In the genomic region with DNA sequence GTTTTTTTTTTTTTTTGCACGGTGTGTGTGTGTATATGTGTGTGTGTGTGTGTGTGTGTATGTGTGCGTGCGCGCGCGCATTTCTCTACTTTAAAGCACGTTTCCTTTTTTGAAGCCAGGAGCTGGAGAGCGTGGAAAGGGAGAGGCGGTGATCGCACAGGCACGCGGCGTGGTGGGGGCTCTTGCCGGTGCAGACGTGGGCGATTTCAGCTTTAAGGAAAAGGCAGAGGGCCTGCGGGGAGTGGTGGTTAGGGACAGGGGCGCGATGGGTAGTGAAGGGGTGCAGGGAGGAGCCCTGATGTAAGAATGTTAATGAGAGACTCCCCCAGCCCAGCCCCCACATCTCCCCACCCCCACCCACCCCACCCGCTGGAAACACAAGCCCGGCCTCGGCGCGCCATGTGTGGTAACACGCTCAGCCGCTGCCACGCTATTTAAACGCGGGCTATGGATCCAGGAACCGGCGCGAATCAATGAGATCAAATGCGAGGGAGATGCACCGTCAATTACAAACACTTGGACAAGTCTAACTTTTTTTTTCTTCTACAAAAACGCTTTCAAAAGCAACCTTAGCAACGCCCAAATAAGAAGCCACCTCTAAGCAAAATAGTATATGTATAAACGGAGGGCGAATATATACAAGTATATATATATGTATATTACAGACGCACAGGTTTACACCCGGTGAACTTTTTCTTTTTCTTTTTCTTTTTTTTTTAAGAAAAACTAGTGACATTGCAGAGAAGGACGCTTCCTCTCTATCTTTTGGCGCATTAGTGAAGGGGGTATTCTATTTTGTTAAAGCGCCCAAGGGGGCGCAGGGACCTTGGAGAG, we compare ENCODE assay signal across 8 cellular contexts. TPM values are rescaled to one million over a fixed set of nuclear protein-coding genes. Genes with fewer than 3 reads are reported as not detected.
DNase-seq lines count a peak whose midpoint lies in the region; ATAC-seq and TF ChIP-seq lines count a peak whose summit lies in the region.

A gene with protein sequence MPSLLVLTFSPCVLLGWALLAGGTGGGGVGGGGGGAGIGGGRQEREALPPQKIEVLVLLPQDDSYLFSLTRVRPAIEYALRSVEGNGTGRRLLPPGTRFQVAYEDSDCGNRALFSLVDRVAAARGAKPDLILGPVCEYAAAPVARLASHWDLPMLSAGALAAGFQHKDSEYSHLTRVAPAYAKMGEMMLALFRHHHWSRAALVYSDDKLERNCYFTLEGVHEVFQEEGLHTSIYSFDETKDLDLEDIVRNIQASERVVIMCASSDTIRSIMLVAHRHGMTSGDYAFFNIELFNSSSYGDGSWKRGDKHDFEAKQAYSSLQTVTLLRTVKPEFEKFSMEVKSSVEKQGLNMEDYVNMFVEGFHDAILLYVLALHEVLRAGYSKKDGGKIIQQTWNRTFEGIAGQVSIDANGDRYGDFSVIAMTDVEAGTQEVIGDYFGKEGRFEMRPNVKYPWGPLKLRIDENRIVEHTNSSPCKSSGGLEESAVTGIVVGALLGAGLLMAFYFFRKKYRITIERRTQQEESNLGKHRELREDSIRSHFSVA (plus strand): TSS at position 463 of the 834 bp plus-strand sequence. CDS start 456 bp downstream, outside the sequence.

- no TSS peak for BruUV-seq in MCF 10A (replicated peaks; lab: Mats Ljungman, UMichigan)

- peak within 1 kb of the TSS in 4 of 11 experiments; percentile 28 to 36 (median 28); a peak in 2 of 22 replicates for H3K9ac ChIP-seq in BLaER1 treated with 17β-estradiol and CSF1 and Interleukin-3, amounts not matched to agents 10 nM and 100 nM
- H3K9ac ChIP-seq in KMS-11, result peak within 1 kb of the TSS; percentile 16; the same call in 1 of the 2 replicates

- no peaks in the 10 kb centered on the region for H4K20me1 ChIP-seq in BLaER1 treated with 17β-estradiol and CSF1 and Interleukin-3, amounts not matched to agents 10 nM and 100 nM
- no peaks in the 10 kb centered on the region for H4K20me1 ChIP-seq in KMS-11 (ENCODE audit: insufficient read depth)

- H3K27ac Mint-ChIP-seq in MCF 10A (ENCODE audit: low read depth, unreplicated experiment), result peak within 1 kb of the TSS; percentile 25
- H3K27ac Mint-ChIP-seq in stimulated activated naive CD8-positive, alpha-beta T cell treated with anti-CD3 and anti-CD28 coated beads, Interleukin-15, amount 100 ng/mL, for 72 hours, result peak within 1 kb of the TSS in 1 of 2 donors; percentile 42

- H3K27ac ChIP-seq in BLaER1 treated with 17β-estradiol and CSF1 and Interleukin-3, amounts not matched to agents 10 nM and 100 nM, result no peak within 1 kb of the TSS
- no peak within 1 kb of the TSS for H3K27ac ChIP-seq in KMS-11

- peak within 1 kb of the TSS; percentile 49 to 65 (median 58) for H3K4me3 ChIP-seq in BLaER1 treated with 17β-estradiol and CSF1 and Interleukin-3, amounts not matched to agents 10 nM and 100 nM
- H3K4me3 ChIP-seq in KMS-11 (IDR thresholded peaks at IDR 0.05; ENCODE audit: insufficient read depth, low read depth, low read length), result peak within 1 kb of the TSS; percentile 51

- H3K9me3 ChIP-seq in BLaER1 treated with 17β-estradiol and CSF1 and Interleukin-3, amounts not matched to agents 10 nM and 100 nM (replicated peaks in 1 of 11), result peaks cover 32 to 48% (median 44%) of the 10 kb centered on the region in 11 experiments

- no peaks in the 10 kb centered on the region for H3K79me2 ChIP-seq in KMS-11 (ENCODE audit: insufficient read depth, low read depth)

- no peak for TF ChIP-seq CTCF in KMS-11 (conservative IDR thresholded peaks at IDR 0.05; ENCODE audit: low read depth, low read length)
- TF ChIP-seq CTCF in MCF 10A (IDR thresholded peaks at IDR 0.05; ENCODE audit: unreplicated experiment), result no peak

- peak within 1 kb of the TSS; percentile 73 to 90 (median 80) for H3K4me2 ChIP-seq in BLaER1 treated with 17β-estradiol and CSF1 and Interleukin-3, amounts not matched to agents 10 nM and 100 nM
- H3K4me2 ChIP-seq in KMS-11, result peak within 1 kb of the TSS; percentile 83

- peaks cover 0 to 10% (median 2%) of the 10 kb centered on the region in 10 experiments; a peak in 5 of 20 replicates for H3K4me1 ChIP-seq in BLaER1 treated with 17β-estradiol and CSF1 and Interleukin-3, amounts not matched to agents 10 nM and 100 nM
- no peaks in the 10 kb centered on the region for H3K4me1 ChIP-seq in KMS-11 (ENCODE audit: low read depth, poor library complexity, severe bottlenecking)

- H3K9me3 Mint-ChIP-seq in MCF 10A (ENCODE audit: unreplicated experiment), result no peaks in the 10 kb centered on the region
- H3K9me3 Mint-ChIP-seq in stimulated activated naive CD8-positive, alpha-beta T cell treated with anti-CD3 and anti-CD28 coated beads, Interleukin-15, amount 100 ng/mL, for 72 hours, result no peaks in the 10 kb centered on the region

- H2AFZ ChIP-seq in KMS-11 (ENCODE audit: low read depth), result peak within 1 kb of the TSS; percentile 99

- intact Hi-C loops in MCF 10A (cut with micrococcal nuclease), result loop anchor here (2.0 kb wide), 1 partner anchor 548 kb away; no protein-coding TSS in a partner anchor

- peak within 1 kb of the TSS; percentile 83 for H3K4me3 Mint-ChIP-seq in MCF 10A (ENCODE audit: unreplicated experiment)
- peak within 1 kb of the TSS; percentile 59 to 60 for H3K4me3 Mint-ChIP-seq in stimulated activated naive CD8-positive, alpha-beta T cell treated with anti-CD3 and anti-CD28 coated beads, Interleukin-15, amount 100 ng/mL, for 72 hours

- peaks cover 57 to 75% (median 69%) of the 10 kb centered on the region in 11 experiments for H3K27me3 ChIP-seq in BLaER1 treated with 17β-estradiol and CSF1 and Interleukin-3, amounts not matched to agents 10 nM and 100 nM
- H3K27me3 ChIP-seq in KMS-11 (ENCODE audit: insufficient read depth, low read depth), result no peaks in the 10 kb centered on the region

- POLR2A ChIA-PET in MCF 10A (lab: Yijun Ruan, JAX), result interaction anchor here (0.7 to 1.2 kb wide), 2 partner anchors 222 to 604 kb away, joined by 3 to 4 read pairs; no protein-coding TSS in a partner anchor

- DNase-seq in MCF 10A (ENCODE audit: unreplicated experiment) (peak; percentile 38), kidney glomerular epithelial cell (lab: John Stamatoyannopoulos, UW) (peak; percentile 53)
- DNase-seq in stimulated activated naive CD8-positive, alpha-beta T cell treated with anti-CD3 and anti-CD28 coated beads, Interleukin-15, amount 100 ng/mL, for 72 hours, result peak in 1 of 2 donors; percentile 13
- DNase-seq in stimulated activated CD4-positive, alpha-beta T cell treated with anti-CD3 and anti-CD28 coated beads, Interleukin-4, amount 100 ng/mL, for 24 hours, result no peak

- peaks cover 5% of the 10 kb centered on the region for H3K36me3 Mint-ChIP-seq in MCF 10A (ENCODE audit: insufficient read depth, unreplicated experiment)

- peak; percentile 19 for ATAC-seq in stimulated activated naive CD8-positive, alpha-beta T cell treated with anti-CD3 and anti-CD28 coated beads, Interleukin-15, amount 100 ng/mL, for 72 hours
- ATAC-seq in GM19452 (IDR thresholded peaks at IDR 0.05; ENCODE audit: unreplicated experiment) (no peak), GM21381 (IDR thresholded peaks at IDR 0.05; ENCODE audit: unreplicated experiment) (no peak)

- CTCF ChIA-PET in MCF 10A (lab: Yijun Ruan, JAX), result interaction anchor here (0.6 to 5.0 kb wide), 8 partner anchors 9 to 711 kb away, joined by 3 to 47 read pairs (median 6); no protein-coding TSS in a partner anchor

- H3K4me1 Mint-ChIP-seq in MCF 10A (ENCODE audit: insufficient read depth, unreplicated experiment), result peaks cover 6% of the 10 kb centered on the region
- H3K4me1 Mint-ChIP-seq in stimulated activated naive CD8-positive, alpha-beta T cell treated with anti-CD3 and anti-CD28 coated beads, Interleukin-15, amount 100 ng/mL, for 72 hours, result peaks cover 48% of the 10 kb centered on the region

- no peaks in the 10 kb centered on the region for H3K27me3 Mint-ChIP-seq in MCF 10A (ENCODE audit: insufficient read depth, unreplicated experiment)
- peaks cover 85% of the 10 kb centered on the region for H3K27me3 Mint-ChIP-seq in stimulated activated naive CD8-positive, alpha-beta T cell treated with anti-CD3 and anti-CD28 coated beads, Interleukin-15, amount 100 ng/mL, for 72 hours

- H3K36me3 ChIP-seq in BLaER1 treated with 17β-estradiol and CSF1 and Interleukin-3, amounts not matched to agents 10 nM and 100 nM, result no peaks in the 10 kb centered on the region
- H3K36me3 ChIP-seq in KMS-11 (ENCODE audit: insufficient read depth), result no peaks in the 10 kb centered on the region

RNA-seq across cellular contexts. Expression of the gene that starts here (rescaled TPM):
- total RNA-seq in MCF 10A (2022), result 0.84 and 1.1 TPM in 2 replicates
